ENCODE assay signal across 1 cellular context in the genomic region with DNA sequence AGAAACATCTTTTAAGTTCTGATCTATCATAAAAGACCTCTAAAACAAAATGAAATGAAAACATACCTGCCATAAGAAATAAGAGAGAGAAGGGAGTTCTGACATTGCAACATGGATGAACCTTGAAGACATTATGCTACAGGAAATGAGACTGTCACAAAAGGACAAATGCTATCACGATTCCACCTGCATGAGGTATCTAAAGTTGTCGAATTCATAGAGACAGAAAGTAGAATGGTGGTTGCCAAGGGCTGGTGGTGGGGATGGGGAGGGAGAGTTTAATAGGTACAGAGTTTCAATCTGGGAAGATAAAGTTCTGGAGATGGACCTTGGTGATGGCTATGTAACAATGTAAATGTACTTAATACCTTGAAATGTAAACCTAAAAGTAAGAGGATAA.
TF ChIP-seq lines count a peak whose summit lies in the region.

No MANE protein-coding gene starts in this region.

TF ChIP-seq in SK-N-SH treated with all-trans-retinoic acid at 6 μM for 48 hours, 23 proteins besides CTCF, POLR2A, EP300 and RAD21 (continued from another document):
- TF ChIP-seq, protein P1, sequence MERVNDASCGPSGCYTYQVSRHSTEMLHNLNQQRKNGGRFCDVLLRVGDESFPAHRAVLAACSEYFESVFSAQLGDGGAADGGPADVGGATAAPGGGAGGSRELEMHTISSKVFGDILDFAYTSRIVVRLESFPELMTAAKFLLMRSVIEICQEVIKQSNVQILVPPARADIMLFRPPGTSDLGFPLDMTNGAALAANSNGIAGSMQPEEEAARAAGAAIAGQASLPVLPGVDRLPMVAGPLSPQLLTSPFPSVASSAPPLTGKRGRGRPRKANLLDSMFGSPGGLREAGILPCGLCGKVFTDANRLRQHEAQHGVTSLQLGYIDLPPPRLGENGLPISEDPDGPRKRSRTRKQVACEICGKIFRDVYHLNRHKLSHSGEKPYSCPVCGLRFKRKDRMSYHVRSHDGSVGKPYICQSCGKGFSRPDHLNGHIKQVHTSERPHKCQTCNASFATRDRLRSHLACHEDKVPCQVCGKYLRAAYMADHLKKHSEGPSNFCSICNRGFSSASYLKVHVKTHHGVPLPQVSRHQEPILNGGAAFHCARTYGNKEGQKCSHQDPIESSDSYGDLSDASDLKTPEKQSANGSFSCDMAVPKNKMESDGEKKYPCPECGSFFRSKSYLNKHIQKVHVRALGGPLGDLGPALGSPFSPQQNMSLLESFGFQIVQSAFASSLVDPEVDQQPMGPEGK (CRISPR knock-in tag; IDR thresholded peaks at IDR 0.05; ENCODE audit: borderline replicate concordance), result no peak
- TF ChIP-seq TOX (CRISPR knock-in tag; IDR thresholded peaks at IDR 0.05; ENCODE audit: borderline replicate concordance) (no peak), ZFP30 (CRISPR knock-in tag; IDR thresholded peaks at IDR 0.05) (no peak), ESRRG (CRISPR knock-in tag; IDR thresholded peaks at IDR 0.05) (no peak), ZNF70 (CRISPR knock-in tag; IDR thresholded peaks at IDR 0.05) (no peak), GLIS3 (CRISPR knock-in tag; IDR thresholded peaks at IDR 0.05) (no peak)
